ENCODE assay signal across 6 cellular contexts in genomic region chr20:63034511-63035283, GRCh38. TPM values are rescaled to one million over a fixed set of nuclear protein-coding genes. Genes with fewer than 3 reads are reported as not detected.
"Had no signal": no experiment of that assay in that cellular context is flagged by ENCODE, and none has a peak within 500 bp of the region (broad histone marks: within the 10 kb centered on the region; RNA-seq: fewer than 3 reads in every experiment).

No MANE protein-coding gene starts in this region.

RNA-seq across cellular contexts. Expression of gene BHLHE23, which starts 27.9 kb away (rescaled TPM):
- total RNA-seq: activated CD8-positive, alpha-beta T cell treated with anti-CD3 and anti-CD28 coated beads, Interleukin-2, amount 10 ng/mL, durations not matched to agents 7 days and 5 days; activated naive CD4-positive, alpha-beta T cell treated with anti-CD3 and anti-CD28 coated beads, Interleukin-2, amount 50 U/mL, for 72 hours; astrocyte; K562; Peyer's patch; SK-MEL-5 had no signal
- polyA plus RNA-seq: K562 had no signal
